Comparison of ENCODE assay signal across 8 cellular contexts in genomic region chr11:101862410-101863233, GRCh38. TPM values are rescaled to one million over a fixed set of nuclear protein-coding genes. Genes with fewer than 3 reads are reported as not detected.
DNase-seq lines count a peak whose midpoint lies in the region; ATAC-seq and TF ChIP-seq lines count a peak whose summit lies in the region.

No MANE protein-coding gene starts in this region.

- TF ChIP-seq CTCF in tibial artery (IDR thresholded peaks at IDR 0.05) (peak; percentile 42 to 44), GM13976 (IDR thresholded peaks at IDR 0.05; ENCODE audit: borderline replicate concordance, control extremely low read depth, extremely low read depth, insufficient read depth, missing control alignments) (no peak), gastrocnemius medialis (IDR thresholded peaks at IDR 0.05 in 4 of 5, conservative IDR thresholded peaks at IDR 0.05 in 1 of 5) (no peak)

- intact Hi-C loops in left ventricle myocardium superior (cut with micrococcal nuclease) (no loop called here), tibial artery (cut with DNase I; ENCODE audit: low total_unique reads) (loop anchor here (5.0 kb wide), 1 partner anchor 145 kb away; no protein-coding TSS in a partner anchor), gastrocnemius medialis (cut with DNase I; ENCODE audit: low total_unique reads) (no loop called here)

- H3K4me1 ChIP-seq in tibial artery, result peaks cover 0 to 15% (median 5%) of the 10 kb centered on the region in 4 donors
- no peaks in the 10 kb centered on the region for H3K4me1 ChIP-seq in gastrocnemius medialis

- H3K4me3 ChIP-seq in tibial artery (no peak overlapping the region), gastrocnemius medialis (no peak overlapping the region)

- no peak for TF ChIP-seq POLR2A in gastrocnemius medialis (IDR thresholded peaks at IDR 0.05)

- H3K27ac ChIP-seq in tibial artery, result peak overlapping the region in 1 of 2 donors; percentile 13
- H3K27ac ChIP-seq in gastrocnemius medialis, result no peak overlapping the region

- ATAC-seq in left ventricle myocardium superior (peak; percentile 46), gastrocnemius medialis (no peak), HG03196 (IDR thresholded peaks at IDR 0.05; ENCODE audit: unreplicated experiment) (no peak)

- H3K9me3 ChIP-seq in tibial artery (peaks cover 0 to 5% (median 0%) of the 10 kb centered on the region in 3 donors), gastrocnemius medialis (no peaks in the 10 kb centered on the region)

- no peaks in the 10 kb centered on the region for H3K36me3 ChIP-seq in tibial artery
- no peaks in the 10 kb centered on the region for H3K36me3 ChIP-seq in gastrocnemius medialis

- H3K27me3 ChIP-seq in tibial artery (no peaks in the 10 kb centered on the region), gastrocnemius medialis (no peaks in the 10 kb centered on the region)

- in situ Hi-C loops in GM13976 (cut with MboI; ENCODE audit: low sequenced_read_pairs, unreplicated experiment) (no loop called here), gastrocnemius medialis (cut with MboI; ENCODE audit: low sequenced_read_pairs in 4 of 4) (loop anchor here (10.0 to 25.0 kb wide), 3 partner anchors 142 to 400 kb away; no protein-coding TSS in a partner anchor)

- DNase-seq in NCI-H748 (lab: John Stamatoyannopoulos, UW; ENCODE audit: unreplicated experiment), result peak; percentile 14
- DNase-seq in NCI-H748 treated with DMSO at 0.1 percent for 48 hours (lab: John Stamatoyannopoulos, UW), result no peak
- peak; percentile 10 for DNase-seq in SK-N-DZ (ENCODE audit: low spot score)
- DNase-seq in left ventricle myocardium superior, result no peak
- peak in 1 of 2 donors; percentile 23 for DNase-seq in tibial artery
- no peak for DNase-seq in GM13976 (ENCODE audit: low spot score)
- DNase-seq in gastrocnemius medialis, result no peak

RNA-seq across cellular contexts. Expression of gene CEP126, which starts 52.2 kb away (rescaled TPM):
- polyA plus RNA-seq in SK-N-DZ (2014; cell fraction: cytosol; rRNA removed), result 0.80 and 0.85 TPM in 2 replicates
- 1.4 and 2.6 TPM in 2 replicates for polyA plus RNA-seq in SK-N-DZ (2014; cell fraction: nucleus; rRNA removed)
- total RNA-seq in left ventricle myocardium superior, result 1.0 TPM
- total RNA-seq in gastrocnemius medialis, result under 1 TPM; 0.42 to 0.63 (median 0.55) TPM

RNA-seq across cellular contexts. Expression of gene ANGPTL5, which starts 53.7 kb away (rescaled TPM):
- polyA plus RNA-seq in SK-N-DZ (2014; cell fraction: cytosol; rRNA removed), result not detected in 2 replicates
- not detected in 2 replicates for polyA plus RNA-seq in SK-N-DZ (2014; cell fraction: nucleus; rRNA removed)
- total RNA-seq in left ventricle myocardium superior, result 0.77 TPM
- total RNA-seq in gastrocnemius medialis, result 1 to 10 TPM in 1 of 4 donors, not detected in 3; 1.1 TPM

Comparison
In these comparisons a context has a peak if more than half of its experiments do, and no peak if none do; other contexts are left out.
1. DNase-seq: peak in NCI-H748 (single experiment) and SK-N-DZ (single experiment); none in NCI-H748 treated with DMSO at 0.1 percent for 48 hours (single experiment), left ventricle myocardium superior (single experiment), GM13976 (single experiment) and gastrocnemius medialis (0 of 2).
2. CTCF ChIP-seq: peak in tibial artery (2 of 2); none in GM13976 (single experiment) and gastrocnemius medialis (0 of 5).